19 cellular contexts compared by ENCODE assay signal in genomic region chr2:147824625-147825024, GRCh38.
"Had no signal": no experiment of that assay in that cellular context is flagged by ENCODE, and none has a peak within 500 bp of the region (broad histone marks: within the 10 kb centered on the region; RNA-seq: fewer than 3 reads in every experiment).

No MANE protein-coding gene starts in this region.

- H3K4me3 ChIP-seq: esophagus muscularis mucosa, gastrocnemius medialis, heart right ventricle, spleen, tibial artery, upper lobe of left lung, uterus had no signal

- DNase-seq: effector memory CD8-positive, alpha-beta T cell; gastrocnemius medialis; heart right ventricle; hypothalamus; kidney glomerular epithelial cell; mesendoderm; naive thymus-derived CD4-positive, alpha-beta T cell; nephron progenitor cell; spleen; stimulated activated CD4-positive, alpha-beta T cell treated with anti-CD3 and anti-CD28 coated beads, Interleukin-15, amount 100 ng/mL, for 24 hours; stimulated activated CD4-positive, alpha-beta T cell treated with anti-CD3 and anti-CD28 coated beads, Interleukin-1b, Interleukin-23, amount 100 ng/mL, for 48 hours; stimulated activated CD4-positive, alpha-beta T cell treated with anti-CD3 and anti-CD28 coated beads, Interleukin-4, amount 100 ng/mL, for 24 hours; tibial artery; upper lobe of left lung; uterus had no signal

- H3K9me3 ChIP-seq: gastrocnemius medialis, upper lobe of left lung, uterus had no signal

- H3K36me3 ChIP-seq: esophagus muscularis mucosa, gastrocnemius medialis, heart right ventricle, spleen, tibial artery, upper lobe of left lung, uterus had no signal

- H3K27me3 ChIP-seq: esophagus muscularis mucosa, gastrocnemius medialis, heart right ventricle, spleen, tibial artery, upper lobe of left lung, uterus had no signal

- H3K27ac ChIP-seq: epithelial cell of prostate, esophagus muscularis mucosa, gastrocnemius medialis, heart right ventricle, spleen, tibial artery, upper lobe of left lung, uterus had no signal

- H3K4me1 ChIP-seq: gastrocnemius medialis, spleen, upper lobe of left lung, uterus had no signal

- ATAC-seq: effector memory CD8-positive, alpha-beta T cell; gastrocnemius medialis; heart right ventricle; naive thymus-derived CD4-positive, alpha-beta T cell; sciatic nerve; stimulated activated memory B cell treated with anti-CD40 and anti-IgM and Interleukin-4, amounts not matched to agents 10 μg/mL and 1 μg/mL and 100 μg/mL, for 72 hours had no signal
